25 cellular contexts compared by ENCODE assay signal in the genomic region with DNA sequence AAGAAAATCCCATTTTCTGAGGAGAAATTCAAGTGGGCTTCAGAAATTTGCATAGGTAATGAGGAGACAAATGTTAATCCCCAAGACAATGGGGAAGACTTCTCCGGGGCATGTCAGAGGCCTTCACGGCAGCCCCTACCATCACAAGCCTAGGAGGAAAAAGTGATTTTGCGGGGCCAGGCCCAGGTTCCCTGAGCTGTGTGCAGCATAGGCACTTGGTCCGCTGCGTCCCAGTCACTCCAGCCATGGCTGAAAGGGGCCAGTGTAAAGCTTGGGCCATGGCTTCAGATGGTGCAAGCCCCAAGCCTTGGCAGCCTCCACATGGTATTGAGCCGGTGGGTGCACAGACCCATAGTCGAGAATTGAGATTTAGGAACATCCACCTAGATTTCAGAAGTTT.
DNase-seq lines count a peak whose midpoint lies in the region; FAIRE-seq and TF ChIP-seq lines count a peak whose summit lies in the region.
"Had no signal": no experiment of that assay in that cellular context is flagged by ENCODE, and none has a peak within 500 bp of the region (broad histone marks: within the 10 kb centered on the region; RNA-seq: fewer than 3 reads in every experiment).

No MANE protein-coding gene starts in this region.

- H3K4me1 ChIP-seq in endodermal cell (ENCODE audit: control insufficient read depth, insufficient read depth, low read length), result no peaks in the 10 kb centered on the region
- no peaks in the 10 kb centered on the region for H3K4me1 ChIP-seq in kidney (ENCODE audit: control insufficient read depth in 1 of 2, insufficient read depth in 1 of 2, low read depth in 1 of 2, low read length in 2 of 2)
- H3K4me1 ChIP-seq in neuronal stem cell (ENCODE audit: control insufficient read depth in 2 of 2, insufficient read depth in 1 of 2, low read depth in 1 of 2, low read length in 2 of 2), result no peaks in the 10 kb centered on the region
- no peaks in the 10 kb centered on the region for H3K4me1 ChIP-seq in small intestine (ENCODE audit: control insufficient read depth in 2 of 2, insufficient read depth in 1 of 2, low read depth in 1 of 2, low read length in 1 of 2)
- H3K4me1 ChIP-seq: BE2C, BLaER1 had no signal

- H3K27ac Mint-ChIP-seq in endodermal cell, result no peak overlapping the region
- H3K27ac Mint-ChIP-seq: CD14-positive monocyte; CD4-positive, alpha-beta memory T cell; CD8-positive, alpha-beta memory T cell had no signal

- H3K9me3 ChIP-seq in endodermal cell (ENCODE audit: control insufficient read depth, low read length), result no peaks in the 10 kb centered on the region
- H3K9me3 ChIP-seq in kidney (ENCODE audit: control insufficient read depth in 1 of 2, low read length in 2 of 2), result no peaks in the 10 kb centered on the region
- no peaks in the 10 kb centered on the region for H3K9me3 ChIP-seq in neuronal stem cell (replicated peaks in 1 of 2; ENCODE audit: control insufficient read depth in 2 of 2, insufficient read depth in 1 of 2, low read depth in 1 of 2, low read length in 2 of 2)
- no peaks in the 10 kb centered on the region for H3K9me3 ChIP-seq in small intestine (ENCODE audit: control insufficient read depth, low read depth)
- H3K9me3 ChIP-seq: BE2C, BLaER1 had no signal

- no peak overlapping the region for H3K18ac ChIP-seq in neuronal stem cell (ENCODE audit: low read length)

- TF ChIP-seq CTCF in endodermal cell (conservative IDR thresholded peaks at IDR 0.05) (no peak), kidney (IDR thresholded peaks at IDR 0.05; ENCODE audit: borderline replicate concordance, extremely low read depth, insufficient read depth) (no peak)

- peak; percentile 40 for DNase-seq in endodermal cell
- peak; percentile 30 for DNase-seq in kidney
- DNase-seq in neuronal stem cell (ENCODE audit: low spot score), result no peak
- no peak for DNase-seq in small intestine
- no peak for DNase-seq in GDM1 (lab: John Stamatoyannopoulos, UW)
- DNase-seq: 8988T; ACHN; BE2C; C1 segment of cervical spinal cord; CD4-positive, alpha-beta memory T cell; CD4-positive, CD25-positive, alpha-beta regulatory T cell; CD8-positive, alpha-beta memory T cell; COR-L47; DMS 273 treated with DMSO at 0.1 percent for 48 hours; DMS153; DMS53; DMS79; DND-41; EL; GF-D8 had no signal

- H4K8ac ChIP-seq in neuronal stem cell (ENCODE audit: low read depth, low read length), result no peak overlapping the region

- peaks cover 3% of the 10 kb centered on the region for H3K9me3 Mint-ChIP-seq in endodermal cell

- H2BK12ac ChIP-seq in neuronal stem cell (ENCODE audit: low read length), result no peak overlapping the region

- FAIRE-seq in kidney (lab: Jason Lieb, UNC), result no peak
- FAIRE-seq in small intestine (lab: Jason Lieb, UNC), result no peak
- FAIRE-seq: A204.1, GM12891, GM19239 had no signal

- no peak overlapping the region for H2BK15ac ChIP-seq in neuronal stem cell (ENCODE audit: low read length)

- H3K23ac ChIP-seq in neuronal stem cell (ENCODE audit: low read depth, low read length, poor library complexity), result no peak overlapping the region

- no peaks in the 10 kb centered on the region for H3K27me3 Mint-ChIP-seq in endodermal cell (ENCODE audit: insufficient read depth)
- H3K27me3 Mint-ChIP-seq: CD4-positive, alpha-beta memory T cell; CD4-positive, CD25-positive, alpha-beta regulatory T cell; CD8-positive, alpha-beta memory T cell had no signal

- WGBS in endodermal cell (ENCODE audit: insufficient coverage in 1 of 2, insufficient read length in 1 of 2), 2 experiments, result 88 to 97% methylated on average over 6 to 7 of the region's 7 CpGs
- WGBS in neuronal stem cell (ENCODE audit: extremely low coverage in 2 of 2, insufficient read length in 2 of 2, insufficient replicate concordance in 1 of 2), 2 donors, result no CpG with 5 or more reads among the region's 7 CpGs
- 88 to 89% (median 88%) methylated on average over 7 of the region's 7 CpGs for whole genome bisulfite sequencing in small intestine, 3 donors

- H3K9ac ChIP-seq in endodermal cell (ENCODE audit: extremely low read depth, low read length, poor library complexity, severe bottlenecking), result no peak overlapping the region
- H3K9ac ChIP-seq in kidney (ENCODE audit: low read length in 2 of 2), result no peak overlapping the region
- no peak overlapping the region for H3K9ac ChIP-seq in neuronal stem cell (ENCODE audit: low read depth, low read length, poor library complexity)
- H3K9ac ChIP-seq: BLaER1 had no signal

- H3K27ac ChIP-seq in endodermal cell (ENCODE audit: low read depth, low read length) (no peak overlapping the region), kidney (ENCODE audit: low read depth in 2 of 2, low read length in 2 of 2) (no peak overlapping the region), neuronal stem cell (replicated peaks; ENCODE audit: low read length) (no peak overlapping the region), small intestine (ENCODE audit: low read depth in 1 of 2, low read length in 1 of 2) (no peak overlapping the region)
- H3K27ac ChIP-seq: BLaER1 had no signal

- H3K4me1 Mint-ChIP-seq in endodermal cell, result peaks cover 17% of the 10 kb centered on the region
- H3K4me1 Mint-ChIP-seq: CD14-positive monocyte; CD4-positive, alpha-beta memory T cell; CD4-positive, CD25-positive, alpha-beta regulatory T cell; CD8-positive, alpha-beta memory T cell had no signal

- H2BK120ac ChIP-seq in neuronal stem cell (ENCODE audit: low read depth, low read length), result no peak overlapping the region

- H2AK5ac ChIP-seq in neuronal stem cell (ENCODE audit: low read depth, low read length), result peak overlapping the region; percentile 37

- no peak overlapping the region for H3K4me2 ChIP-seq in neuronal stem cell (ENCODE audit: insufficient read depth, low read length, poor library complexity, severe bottlenecking)
- H3K4me2 ChIP-seq: BLaER1 had no signal

- no peaks in the 10 kb centered on the region for H3K27me3 ChIP-seq in endodermal cell (ENCODE audit: control insufficient read depth, insufficient read depth, low read length, poor library complexity, severe bottlenecking)
- H3K27me3 ChIP-seq in neuronal stem cell (ENCODE audit: control insufficient read depth in 3 of 3, insufficient read depth in 3 of 3, low read depth in 1 of 3, low read length in 3 of 3), result no peaks in the 10 kb centered on the region
- H3K27me3 ChIP-seq in small intestine (ENCODE audit: control insufficient read depth in 2 of 2, insufficient read depth in 2 of 2, low read length in 2 of 2), result no peaks in the 10 kb centered on the region
- H3K27me3 ChIP-seq: BE2C, BLaER1 had no signal

- no peak overlapping the region for H3K4me3 ChIP-seq in endodermal cell (ENCODE audit: low read length)
- H3K4me3 ChIP-seq in kidney (ENCODE audit: low read length in 2 of 2), result no peak overlapping the region
- H3K4me3 ChIP-seq in neuronal stem cell (ENCODE audit: low read length in 2 of 2), result no peak overlapping the region
- H3K4me3 ChIP-seq in small intestine (ENCODE audit: low read depth in 1 of 2, low read length in 2 of 2), result no peak overlapping the region
- H3K4me3 ChIP-seq: BLaER1 had no signal

- H3K4ac ChIP-seq in neuronal stem cell (ENCODE audit: low read length), result no peak overlapping the region

- H3K14ac ChIP-seq in neuronal stem cell (ENCODE audit: low read length), result no peak overlapping the region

- no peak overlapping the region for H2BK5ac ChIP-seq in neuronal stem cell (ENCODE audit: low read length)

- H3K79me1 ChIP-seq in neuronal stem cell (ENCODE audit: low read depth, low read length), result no peaks in the 10 kb centered on the region

- H4K91ac ChIP-seq in neuronal stem cell (ENCODE audit: low read depth, low read length, poor library complexity), result no peak overlapping the region

- H3K36me3 Mint-ChIP-seq in endodermal cell (ENCODE audit: low read depth), result no peaks in the 10 kb centered on the region
- H3K36me3 Mint-ChIP-seq: CD14-positive monocyte; CD4-positive, alpha-beta memory T cell; CD4-positive, CD25-positive, alpha-beta regulatory T cell; CD8-positive, alpha-beta memory T cell had no signal

- intact Hi-C loops in kidney (cut with DNase I), result no loop called here

- no peaks in the 10 kb centered on the region for H3K36me3 ChIP-seq in endodermal cell (ENCODE audit: control insufficient read depth, insufficient read depth, low read length)
- H3K36me3 ChIP-seq in kidney (ENCODE audit: control insufficient read depth in 1 of 2, insufficient read depth in 2 of 2, low read length in 2 of 2), result no peaks in the 10 kb centered on the region
- H3K36me3 ChIP-seq in neuronal stem cell (replicated peaks in 1 of 2; ENCODE audit: control insufficient read depth in 2 of 2, insufficient read depth in 2 of 2, low read length in 2 of 2), result peaks cover 0 to 1% of the 10 kb centered on the region in 2 donors
- H3K36me3 ChIP-seq in small intestine (ENCODE audit: control insufficient read depth in 2 of 2, insufficient read depth in 2 of 2, low read length in 2 of 2), result no peaks in the 10 kb centered on the region
- H3K36me3 ChIP-seq: BE2C, BLaER1 had no signal

- no peak overlapping the region for H3K4me3 Mint-ChIP-seq in endodermal cell
- H3K4me3 Mint-ChIP-seq: CD14-positive monocyte; CD4-positive, alpha-beta memory T cell; CD4-positive, CD25-positive, alpha-beta regulatory T cell; CD8-positive, alpha-beta memory T cell had no signal

- no peak overlapping the region for H2AFZ ChIP-seq in neuronal stem cell (ENCODE audit: low read length)

Comparison
In these comparisons a context has a peak if more than half of its experiments do, and no peak if none do; other contexts are left out.
1. DNase-seq: peak in endodermal cell (single experiment) and kidney (single experiment); none in neuronal stem cell (single experiment), small intestine (single experiment) and GDM1 (single experiment).